Comparison of ENCODE assay signal across 21 cellular contexts in the genomic region with DNA sequence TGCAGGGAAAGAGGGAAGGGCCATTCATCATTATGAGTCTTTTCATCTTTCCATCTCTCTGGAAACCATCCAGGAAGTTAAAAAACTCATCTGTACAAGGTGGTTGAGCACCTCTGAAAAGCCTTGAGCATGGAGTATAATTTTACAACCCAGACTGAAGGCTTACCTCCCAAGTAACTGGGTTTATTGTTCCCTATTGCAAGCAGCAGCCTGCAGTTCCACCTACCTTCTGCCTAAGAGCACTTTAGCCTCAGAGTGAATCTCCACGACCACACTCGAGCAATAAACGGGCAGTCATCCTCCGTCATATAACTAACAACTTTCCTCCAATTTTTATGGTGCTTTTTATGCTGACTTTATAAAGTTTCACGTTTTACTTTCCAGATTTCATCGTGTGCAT. TPM values are rescaled to one million over a fixed set of nuclear protein-coding genes. Genes with fewer than 3 reads are reported as not detected.
"Had no signal": no experiment of that assay in that cellular context is flagged by ENCODE, and none has a peak within 500 bp of the region (broad histone marks: within the 10 kb centered on the region; RNA-seq: fewer than 3 reads in every experiment).

No MANE protein-coding gene starts in this region.

- ATAC-seq: activated CD8-positive, alpha-beta memory T cell treated with anti-CD3 and anti-CD28 coated beads, Interleukin-2, amount 10 ng/mL, durations not matched to agents 7 days and 5 days; left lobe of liver; psoas muscle; sciatic nerve; T-helper 17 cell had no signal

- H3K4me3 Mint-ChIP-seq: activated CD8-positive, alpha-beta memory T cell treated with anti-CD3 and anti-CD28 coated beads, Interleukin-2, amount 10 ng/mL, durations not matched to agents 7 days and 5 days; activated naive CD8-positive, alpha-beta T cell; activated T-cell treated with anti-CD3 and anti-CD28 coated beads, Interleukin-2, amount 50 U/mL, for 24 hours; brain; central memory CD8-positive, alpha-beta T cell; immature natural killer cell; T-helper 17 cell had no signal

- DNase-seq: activated CD4-positive, alpha-beta T cell treated with anti-CD3 and anti-CD28 coated beads, Interleukin-2, amount 50 U/mL, for 4 hours; activated CD4-positive, CD25-positive, alpha-beta regulatory T cell treated with anti-CD3 and anti-CD28 coated beads, Interleukin-2, amount 50 U/mL, for 72 hours; activated CD8-positive, alpha-beta memory T cell treated with anti-CD3 and anti-CD28 coated beads, Interleukin-2, amount 10 ng/mL, durations not matched to agents 7 days and 5 days; activated gamma-delta T cell; activated T-cell treated with anti-CD3 and anti-CD28 coated beads, Interleukin-2, amount 50 U/mL, for 24 hours; amygdala; glutamatergic neuron; immature natural killer cell; psoas muscle; stimulated activated CD4-positive, alpha-beta T cell treated with anti-CD3 and anti-CD28 coated beads, Interleukin-4, amount 100 ng/mL, for 1 hour; stimulated activated CD8-positive, alpha-beta memory T cell treated with anti-CD3 and anti-CD28 coated beads, Interleukin-4, amount 100 ng/mL, for 48 hours; T-helper 17 cell; uterus had no signal

- H3K9me3 ChIP-seq: psoas muscle, stomach, thoracic aorta, uterus had no signal

- H3K36me3 ChIP-seq: stomach, thoracic aorta, uterus had no signal

- H3K27me3 Mint-ChIP-seq: activated naive CD8-positive, alpha-beta T cell had no signal

- H3K27me3 ChIP-seq: stomach, uterus had no signal

- H3K27ac ChIP-seq: psoas muscle, thoracic aorta, uterus had no signal

- H3K4me1 ChIP-seq: psoas muscle, uterus had no signal

- H3K9me3 Mint-ChIP-seq: central memory CD8-positive, alpha-beta T cell; immature natural killer cell had no signal

- H3K4me3 ChIP-seq: psoas muscle, stomach, thoracic aorta, uterus had no signal

- H3K4me1 Mint-ChIP-seq: activated CD8-positive, alpha-beta memory T cell treated with anti-CD3 and anti-CD28 coated beads, Interleukin-2, amount 10 ng/mL, durations not matched to agents 7 days and 5 days; central memory CD8-positive, alpha-beta T cell; immature natural killer cell had no signal

- H3K36me3 Mint-ChIP-seq: activated CD8-positive, alpha-beta memory T cell treated with anti-CD3 and anti-CD28 coated beads, Interleukin-2, amount 10 ng/mL, durations not matched to agents 7 days and 5 days; activated naive CD8-positive, alpha-beta T cell; immature natural killer cell had no signal

- FAIRE-seq: TTC549 had no signal

- H3K27ac Mint-ChIP-seq: activated CD8-positive, alpha-beta memory T cell treated with anti-CD3 and anti-CD28 coated beads, Interleukin-2, amount 10 ng/mL, durations not matched to agents 7 days and 5 days; activated naive CD8-positive, alpha-beta T cell; activated T-cell treated with anti-CD3 and anti-CD28 coated beads, Interleukin-2, amount 50 U/mL, for 24 hours; brain; immature natural killer cell; T-helper 17 cell had no signal

RNA-seq across cellular contexts. Expression of gene ZNF860, which starts 33.3 kb away (rescaled TPM):
- total RNA-seq: activated CD8-positive, alpha-beta memory T cell treated with anti-CD3 and anti-CD28 coated beads, Interleukin-2, amount 10 ng/mL, durations not matched to agents 7 days and 5 days; left lobe of liver; psoas muscle had no signal
- polyA plus RNA-seq: immature natural killer cell had no signal
